In the genomic region with DNA sequence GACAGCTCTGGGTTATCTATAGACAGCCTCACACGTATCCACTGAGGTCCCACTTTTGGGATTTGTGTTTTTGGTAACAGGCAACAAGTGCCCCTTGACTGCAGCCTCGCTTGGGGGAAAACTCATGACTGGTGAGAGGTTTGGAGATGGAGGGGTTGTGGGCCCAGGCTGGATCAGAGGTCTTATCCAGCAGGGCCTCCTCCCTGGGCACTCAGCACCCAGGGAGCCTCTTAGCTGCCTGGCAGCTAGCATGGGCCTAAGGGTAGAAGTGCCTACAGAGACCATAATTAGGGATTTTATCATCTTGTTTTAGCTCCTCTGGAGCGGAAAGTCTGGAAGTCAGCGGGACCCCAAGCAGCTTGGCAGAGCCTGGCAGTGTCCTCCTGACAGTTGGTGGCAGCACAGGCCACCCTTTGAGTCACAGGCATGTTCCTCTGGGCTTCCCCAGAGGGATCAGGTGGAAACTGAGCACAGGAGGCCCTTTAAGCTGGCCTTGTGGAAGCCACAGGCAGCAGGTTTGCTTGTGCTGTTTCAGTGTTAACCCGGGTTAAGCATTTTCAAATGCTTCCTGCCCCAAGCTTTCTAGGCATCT, we compare ENCODE assay signal across 7 cellular contexts.
A peak's percentile ranks its signal among the peaks of the same experiment; 100 is the strongest.
DNase-seq lines count a peak whose midpoint lies in the region; ATAC-seq and TF ChIP-seq lines count a peak whose summit lies in the region.

No MANE protein-coding gene starts in this region.

- H3K4me3 Mint-ChIP-seq in stimulated activated effector memory CD8-positive, alpha-beta T cell treated with anti-CD3 and anti-CD28 coated beads, Interleukin-12 subunit alpha, Interleukin-12 subunit beta, amount 100 ng/mL, for 72 hours, result no peak overlapping the region

- TF ChIP-seq CTCF in GM10266 (IDR thresholded peaks at IDR 0.05; ENCODE audit: control insufficient read depth, insufficient read depth, low read depth, missing control alignments), result peak; percentile 81

- DNase-seq in GM10266 (ENCODE audit: extremely low spot score), result peak; percentile 57
- peak; percentile 42 for DNase-seq in RPMI8226
- peak; percentile 54 for DNase-seq in globus pallidus (ENCODE audit: low spot score)
- no peak for DNase-seq in stimulated activated effector memory CD8-positive, alpha-beta T cell treated with anti-CD3 and anti-CD28 coated beads, Interleukin-12 subunit alpha, Interleukin-12 subunit beta, amount 100 ng/mL, for 72 hours (ENCODE audit: low spot score in 2 of 2)
- no peak for DNase-seq in NCI-H1694 (lab: John Stamatoyannopoulos, UW)

- no peak overlapping the region for H3K27ac Mint-ChIP-seq in stimulated activated effector memory CD8-positive, alpha-beta T cell treated with anti-CD3 and anti-CD28 coated beads, Interleukin-12 subunit alpha, Interleukin-12 subunit beta, amount 100 ng/mL, for 72 hours

- no peaks in the 10 kb centered on the region for H3K9me3 Mint-ChIP-seq in stimulated activated effector memory CD8-positive, alpha-beta T cell treated with anti-CD3 and anti-CD28 coated beads, Interleukin-12 subunit alpha, Interleukin-12 subunit beta, amount 100 ng/mL, for 72 hours

- peak; percentile 91 for ATAC-seq in GM21360 (IDR thresholded peaks at IDR 0.05; ENCODE audit: unreplicated experiment)
- peak; percentile 75 for ATAC-seq in HG03457 (IDR thresholded peaks at IDR 0.05; ENCODE audit: unreplicated experiment)
- ATAC-seq in stimulated activated effector memory CD8-positive, alpha-beta T cell treated with anti-CD3 and anti-CD28 coated beads, Interleukin-12 subunit alpha, Interleukin-12 subunit beta, amount 100 ng/mL, for 72 hours, result peak; percentile 49

- H3K4me1 Mint-ChIP-seq in stimulated activated effector memory CD8-positive, alpha-beta T cell treated with anti-CD3 and anti-CD28 coated beads, Interleukin-12 subunit alpha, Interleukin-12 subunit beta, amount 100 ng/mL, for 72 hours, result no peaks in the 10 kb centered on the region

- no peaks in the 10 kb centered on the region for H3K36me3 Mint-ChIP-seq in stimulated activated effector memory CD8-positive, alpha-beta T cell treated with anti-CD3 and anti-CD28 coated beads, Interleukin-12 subunit alpha, Interleukin-12 subunit beta, amount 100 ng/mL, for 72 hours

Comparison
In these comparisons a context has a peak if more than half of its experiments do, and no peak if none do; other contexts are left out.
1. DNase-seq: peak in GM10266 (single experiment), RPMI8226 (single experiment) and globus pallidus (single experiment); none in stimulated activated effector memory CD8-positive, alpha-beta T cell treated with anti-CD3 and anti-CD28 coated beads, Interleukin-12 subunit alpha, Interleukin-12 subunit beta, amount 100 ng/mL, for 72 hours (0 of 2) and NCI-H1694 (single experiment).
2. Peak in every context shown above with its lines, with median percentiles within 50 percentile points of each other: ATAC-seq.